21 cellular contexts compared by ENCODE assay signal in genomic region chr7:55314967-55315366, GRCh38. TPM values are rescaled to one million over a fixed set of nuclear protein-coding genes. Genes with fewer than 3 reads are reported as not detected.
DNase-seq lines count a peak whose midpoint lies in the region; ATAC-seq and TF ChIP-seq lines count a peak whose summit lies in the region.
"Had no signal": no experiment of that assay in that cellular context is flagged by ENCODE, and none has a peak within 500 bp of the region (broad histone marks: within the 10 kb centered on the region; RNA-seq: fewer than 3 reads in every experiment).

No MANE protein-coding gene starts in this region.

- TF ChIP-seq POLR2A in testis (IDR thresholded peaks at IDR 0.05) = no peak

- no peaks in the 10 kb centered on the region for H3K4me1 ChIP-seq in testis

- WGBS in testis, 2 donors = 48 to 64% methylated on average over 8 of the region's 8 CpGs

- H3K9me3 ChIP-seq in testis = no peaks in the 10 kb centered on the region

- intact Hi-C loops in testis (cut with DNase I; ENCODE audit: low total_unique reads) = no loop called here

- H3K36me3 ChIP-seq in testis (ENCODE audit: low read depth, missing control alignments) = no peaks in the 10 kb centered on the region

- TF ChIP-seq CTCF in testis (IDR thresholded peaks at IDR 0.05) = no peak

- ATAC-seq in GM18858 (IDR thresholded peaks at IDR 0.05; ENCODE audit: unreplicated experiment) = no peak
- ATAC-seq: GM12878 had no signal

- no peaks in the 10 kb centered on the region for H3K27me3 ChIP-seq in testis

- DNase-seq in NCI-H2196 (lab: John Stamatoyannopoulos, UW; ENCODE audit: unreplicated experiment) = peak; percentile 5
- no peak for DNase-seq in NCI-H2196 treated with DMSO at 0.1 percent for 48 hours (lab: John Stamatoyannopoulos, UW; ENCODE audit: unreplicated experiment)
- peak; percentile 33 for DNase-seq in NCI-H1092 (lab: John Stamatoyannopoulos, UW)
- DNase-seq in NCI-H69 (lab: John Stamatoyannopoulos, UW) = peak; percentile 34
- peak; percentile 47 for DNase-seq in testis
- DNase-seq in hepatic stellate cell (ENCODE audit: low spot score) = no peak
- DNase-seq in HuH-7 (ENCODE audit: low spot score) = no peak
- DNase-seq: DMS79 treated with DMSO at 0.1 percent for 48 hours, H7, Karpas-422, NCI-H1436, NCI-H2081, NCI-H524, NCI-H82, PC-9, SHP77 treated with DMSO at 0.1 percent for 48 hours, SW 1271 had no signal

- no peak overlapping the region for H3K4me3 ChIP-seq in testis
- H3K4me3 ChIP-seq: GM12878, PC-9, SK-N-MC had no signal

- no peak overlapping the region for H3K27ac ChIP-seq in testis
- H3K27ac ChIP-seq: PC-9, RWPE1, SK-N-MC had no signal

RNA-seq across cellular contexts. Expression of gene LANCL2, which starts 50.2 kb away (rescaled TPM):
- total RNA-seq in testis = 10 to 100 TPM; 49.0 to 50.5 TPM
- 59.7 TPM for polyA plus RNA-seq in testis (ENCODE audit: insufficient read depth, low read depth, low replicate concordance)

Comparison
In these comparisons a context has a peak if more than half of its experiments do, and no peak if none do; other contexts are left out.
1. DNase-seq: peak in NCI-H2196 (single experiment), NCI-H1092 (single experiment), NCI-H69 (single experiment) and testis (single experiment); none in NCI-H2196 treated with DMSO at 0.1 percent for 48 hours (single experiment), hepatic stellate cell (single experiment) and HuH-7 (single experiment).